ENCODE assay signal across 9 cellular contexts in the genomic region with DNA sequence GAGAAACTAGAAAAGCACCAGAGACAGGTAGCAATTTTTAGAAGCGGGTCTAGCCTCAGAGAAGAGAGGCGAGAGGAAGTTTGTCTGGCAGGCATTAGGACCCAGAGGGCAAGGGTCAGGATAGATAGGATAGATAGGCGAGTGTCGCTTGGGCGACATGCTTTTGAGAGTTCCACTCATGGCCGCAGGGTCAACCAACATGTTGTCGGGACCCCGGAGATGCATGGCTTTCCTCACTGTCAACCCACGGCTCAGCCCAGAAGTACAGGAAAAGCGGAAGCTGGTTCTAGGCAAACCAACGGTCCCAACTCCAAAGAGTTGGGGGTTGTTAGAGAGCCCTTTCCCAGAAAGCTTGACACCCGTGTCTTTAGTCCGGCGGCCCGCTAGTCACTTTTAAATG. TPM values are rescaled to one million over a fixed set of nuclear protein-coding genes. Genes with fewer than 3 reads are reported as not detected.
"Had no signal": no experiment of that assay in that cellular context is flagged by ENCODE, and none has a peak within 500 bp of the region (broad histone marks: within the 10 kb centered on the region; RNA-seq: fewer than 3 reads in every experiment).

No MANE protein-coding gene starts in this region.

RNA-seq across cellular contexts. Expression of gene TNN, which starts 38.9 kb away (rescaled TPM):
- total RNA-seq: activated B cell treated with CpG ODN at 0.5 μM for 24 hours; activated CD4-positive, alpha-beta memory T cell treated with anti-CD3 and anti-CD28 coated beads, Interleukin-2, amount 10 ng/mL, durations not matched to agents 7 days and 5 days; activated CD4-positive, alpha-beta T cell treated with anti-CD3 and anti-CD28 coated beads, Interleukin-2, amount 10 ng/mL, durations not matched to agents 24 days and 14 days; activated CD4-positive, alpha-beta T cell treated with anti-CD3 and anti-CD28 coated beads, Interleukin-2, amount 10 ng/mL, durations not matched to agents 7 days and 5 days; activated CD8-positive, alpha-beta memory T cell treated with anti-CD3 and anti-CD28 coated beads, Interleukin-2, amount 10 ng/mL, durations not matched to agents 7 days and 5 days; activated CD8-positive, alpha-beta T cell treated with anti-CD3 and anti-CD28 coated beads, Interleukin-2, amount 10 ng/mL, durations not matched to agents 7 days and 5 days; T-helper 1 cell treated with Interleukin-12 subunit alpha and Interleukin-12 subunit beta and Interleukin-4 antibody, amounts not matched to agents 30 ng/mL and 1 ng/mL, for 36 hours; T-helper 17 cell; T-helper 2 cell treated with Interferon-gamma antibody and Interleukin-4, amounts not matched to agents 100 ng/mL and 5 ng/mL, for 36 hours had no signal
